ENCODE assay signal across 1 cellular context in the genomic region with DNA sequence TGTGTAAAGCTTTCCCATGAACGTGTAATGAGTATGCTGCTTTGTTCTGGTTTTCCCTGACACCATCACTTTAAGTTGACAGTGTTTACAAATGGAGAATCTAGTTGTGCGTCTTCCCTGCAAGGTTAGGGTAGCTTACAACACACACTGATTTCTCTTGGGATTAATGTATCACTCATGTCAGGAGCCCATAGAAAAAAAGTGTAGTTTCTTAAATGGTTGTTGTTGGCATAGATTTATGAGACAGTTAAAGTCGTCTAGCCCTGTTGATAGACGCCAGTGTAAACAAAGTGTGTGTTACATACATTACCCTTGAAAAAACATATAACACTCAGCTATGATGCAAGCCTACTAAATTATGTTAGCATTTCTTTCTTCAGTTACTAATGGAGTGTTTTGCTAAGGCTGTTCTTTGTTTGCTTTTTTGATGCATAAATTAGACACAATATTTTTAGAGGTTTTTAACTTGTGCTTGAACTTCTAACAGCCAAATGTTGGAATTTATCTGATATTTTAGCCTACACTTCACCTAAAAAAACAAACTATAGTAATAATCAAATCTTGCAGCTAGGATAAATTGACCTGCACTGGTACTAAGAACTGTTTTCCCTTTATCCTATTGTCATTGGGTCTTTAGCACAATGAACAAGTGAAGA.
TF ChIP-seq lines count a peak whose summit lies in the region.

No MANE protein-coding gene starts in this region.

TF ChIP-seq in HEK293, 187 proteins besides CTCF, POLR2A, EP300 and RAD21 (continued from another document and continues in another):
- TF ChIP-seq, protein P1, sequence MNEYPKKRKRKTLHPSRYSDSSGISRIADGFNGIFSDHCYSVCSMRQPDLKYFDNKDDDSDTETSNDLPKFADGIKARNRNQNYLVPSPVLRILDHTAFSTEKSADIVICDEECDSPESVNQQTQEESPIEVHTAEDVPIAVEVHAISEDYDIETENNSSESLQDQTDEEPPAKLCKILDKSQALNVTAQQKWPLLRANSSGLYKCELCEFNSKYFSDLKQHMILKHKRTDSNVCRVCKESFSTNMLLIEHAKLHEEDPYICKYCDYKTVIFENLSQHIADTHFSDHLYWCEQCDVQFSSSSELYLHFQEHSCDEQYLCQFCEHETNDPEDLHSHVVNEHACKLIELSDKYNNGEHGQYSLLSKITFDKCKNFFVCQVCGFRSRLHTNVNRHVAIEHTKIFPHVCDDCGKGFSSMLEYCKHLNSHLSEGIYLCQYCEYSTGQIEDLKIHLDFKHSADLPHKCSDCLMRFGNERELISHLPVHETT (tag by site-specific recombination; IDR thresholded peaks at IDR 0.05): peak; percentile 97
- no peak for TF ChIP-seq ZNF555 (tag by site-specific recombination; conservative IDR thresholded peaks at IDR 0.05)
- TF ChIP-seq, protein P2, sequence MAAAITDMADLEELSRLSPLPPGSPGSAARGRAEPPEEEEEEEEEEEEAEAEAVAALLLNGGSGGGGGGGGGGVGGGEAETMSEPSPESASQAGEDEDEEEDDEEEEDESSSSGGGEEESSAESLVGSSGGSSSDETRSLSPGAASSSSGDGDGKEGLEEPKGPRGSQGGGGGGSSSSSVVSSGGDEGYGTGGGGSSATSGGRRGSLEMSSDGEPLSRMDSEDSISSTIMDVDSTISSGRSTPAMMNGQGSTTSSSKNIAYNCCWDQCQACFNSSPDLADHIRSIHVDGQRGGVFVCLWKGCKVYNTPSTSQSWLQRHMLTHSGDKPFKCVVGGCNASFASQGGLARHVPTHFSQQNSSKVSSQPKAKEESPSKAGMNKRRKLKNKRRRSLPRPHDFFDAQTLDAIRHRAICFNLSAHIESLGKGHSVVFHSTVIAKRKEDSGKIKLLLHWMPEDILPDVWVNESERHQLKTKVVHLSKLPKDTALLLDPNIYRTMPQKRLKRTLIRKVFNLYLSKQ (tag by site-specific recombination; IDR thresholded peaks at IDR 0.05; ENCODE audit: borderline replicate concordance): no peak
- TF ChIP-seq ZNF112 (tag by site-specific recombination; IDR thresholded peaks at IDR 0.05): no peak
- peak; percentile 92 for TF ChIP-seq KLF8 (tag by site-specific recombination; IDR thresholded peaks at IDR 0.05)
- no peak for TF ChIP-seq ZBTB7A (tag by site-specific recombination; IDR thresholded peaks at IDR 0.05; ENCODE audit: low read depth)
- TF ChIP-seq BCL11A (tag by site-specific recombination; IDR thresholded peaks at IDR 0.05; ENCODE audit: low read depth): peak; percentile 90
- TF ChIP-seq YY1 (tag by site-specific recombination; IDR thresholded peaks at IDR 0.05): peak; percentile 55; the same call in 1 of the 2 replicates
- no peak for TF ChIP-seq ZNF701 (tag by site-specific recombination; IDR thresholded peaks at IDR 0.05)
- TF ChIP-seq, protein P3, sequence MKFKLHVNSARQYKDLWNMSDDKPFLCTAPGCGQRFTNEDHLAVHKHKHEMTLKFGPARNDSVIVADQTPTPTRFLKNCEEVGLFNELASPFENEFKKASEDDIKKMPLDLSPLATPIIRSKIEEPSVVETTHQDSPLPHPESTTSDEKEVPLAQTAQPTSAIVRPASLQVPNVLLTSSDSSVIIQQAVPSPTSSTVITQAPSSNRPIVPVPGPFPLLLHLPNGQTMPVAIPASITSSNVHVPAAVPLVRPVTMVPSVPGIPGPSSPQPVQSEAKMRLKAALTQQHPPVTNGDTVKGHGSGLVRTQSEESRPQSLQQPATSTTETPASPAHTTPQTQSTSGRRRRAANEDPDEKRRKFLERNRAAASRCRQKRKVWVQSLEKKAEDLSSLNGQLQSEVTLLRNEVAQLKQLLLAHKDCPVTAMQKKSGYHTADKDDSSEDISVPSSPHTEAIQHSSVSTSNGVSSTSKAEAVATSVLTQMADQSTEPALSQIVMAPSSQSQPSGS (tag by site-specific recombination; IDR thresholded peaks at IDR 0.05; ENCODE audit: low read depth): peak; percentile 76
- TF ChIP-seq, protein P4, sequence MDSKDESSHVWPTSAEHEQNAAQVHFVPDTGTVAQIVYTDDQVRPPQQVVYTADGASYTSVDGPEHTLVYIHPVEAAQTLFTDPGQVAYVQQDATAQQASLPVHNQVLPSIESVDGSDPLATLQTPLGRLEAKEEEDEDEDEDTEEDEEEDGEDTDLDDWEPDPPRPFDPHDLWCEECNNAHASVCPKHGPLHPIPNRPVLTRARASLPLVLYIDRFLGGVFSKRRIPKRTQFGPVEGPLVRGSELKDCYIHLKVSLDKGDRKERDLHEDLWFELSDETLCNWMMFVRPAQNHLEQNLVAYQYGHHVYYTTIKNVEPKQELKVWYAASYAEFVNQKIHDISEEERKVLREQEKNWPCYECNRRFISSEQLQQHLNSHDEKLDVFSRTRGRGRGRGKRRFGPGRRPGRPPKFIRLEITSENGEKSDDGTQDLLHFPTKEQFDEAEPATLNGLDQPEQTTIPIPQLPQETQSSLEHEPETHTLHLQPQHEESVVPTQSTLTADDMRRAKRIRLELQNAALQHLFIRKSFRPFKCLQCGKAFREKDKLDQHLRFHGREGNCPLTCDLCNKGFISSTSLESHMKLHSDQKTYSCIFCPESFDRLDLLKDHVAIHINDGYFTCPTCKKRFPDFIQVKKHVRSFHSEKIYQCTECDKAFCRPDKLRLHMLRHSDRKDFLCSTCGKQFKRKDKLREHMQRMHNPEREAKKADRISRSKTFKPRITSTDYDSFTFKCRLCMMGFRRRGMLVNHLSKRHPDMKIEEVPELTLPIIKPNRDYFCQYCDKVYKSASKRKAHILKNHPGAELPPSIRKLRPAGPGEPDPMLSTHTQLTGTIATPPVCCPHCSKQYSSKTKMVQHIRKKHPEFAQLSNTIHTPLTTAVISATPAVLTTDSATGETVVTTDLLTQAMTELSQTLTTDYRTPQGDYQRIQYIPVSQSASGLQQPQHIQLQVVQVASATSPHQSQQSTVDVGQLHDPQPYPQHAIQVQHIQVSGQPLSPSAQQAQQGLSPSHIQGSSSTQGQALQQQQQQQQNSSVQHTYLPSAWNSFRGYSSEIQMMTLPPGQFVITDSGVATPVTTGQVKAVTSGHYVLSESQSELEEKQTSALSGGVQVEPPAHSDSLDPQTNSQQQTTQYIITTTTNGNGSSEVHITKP (tag by site-specific recombination; IDR thresholded peaks at IDR 0.05): peak; percentile 52
- TF ChIP-seq, protein P5, sequence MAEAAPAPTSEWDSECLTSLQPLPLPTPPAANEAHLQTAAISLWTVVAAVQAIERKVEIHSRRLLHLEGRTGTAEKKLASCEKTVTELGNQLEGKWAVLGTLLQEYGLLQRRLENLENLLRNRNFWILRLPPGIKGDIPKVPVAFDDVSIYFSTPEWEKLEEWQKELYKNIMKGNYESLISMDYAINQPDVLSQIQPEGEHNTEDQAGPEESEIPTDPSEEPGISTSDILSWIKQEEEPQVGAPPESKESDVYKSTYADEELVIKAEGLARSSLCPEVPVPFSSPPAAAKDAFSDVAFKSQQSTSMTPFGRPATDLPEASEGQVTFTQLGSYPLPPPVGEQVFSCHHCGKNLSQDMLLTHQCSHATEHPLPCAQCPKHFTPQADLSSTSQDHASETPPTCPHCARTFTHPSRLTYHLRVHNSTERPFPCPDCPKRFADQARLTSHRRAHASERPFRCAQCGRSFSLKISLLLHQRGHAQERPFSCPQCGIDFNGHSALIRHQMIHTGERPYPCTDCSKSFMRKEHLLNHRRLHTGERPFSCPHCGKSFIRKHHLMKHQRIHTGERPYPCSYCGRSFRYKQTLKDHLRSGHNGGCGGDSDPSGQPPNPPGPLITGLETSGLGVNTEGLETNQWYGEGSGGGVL (tag by site-specific recombination; IDR thresholded peaks at IDR 0.05): peak; percentile 54
- peak; percentile 96 for TF ChIP-seq WT1 (tag by site-specific recombination; IDR thresholded peaks at IDR 0.05)
- TF ChIP-seq, protein P6, sequence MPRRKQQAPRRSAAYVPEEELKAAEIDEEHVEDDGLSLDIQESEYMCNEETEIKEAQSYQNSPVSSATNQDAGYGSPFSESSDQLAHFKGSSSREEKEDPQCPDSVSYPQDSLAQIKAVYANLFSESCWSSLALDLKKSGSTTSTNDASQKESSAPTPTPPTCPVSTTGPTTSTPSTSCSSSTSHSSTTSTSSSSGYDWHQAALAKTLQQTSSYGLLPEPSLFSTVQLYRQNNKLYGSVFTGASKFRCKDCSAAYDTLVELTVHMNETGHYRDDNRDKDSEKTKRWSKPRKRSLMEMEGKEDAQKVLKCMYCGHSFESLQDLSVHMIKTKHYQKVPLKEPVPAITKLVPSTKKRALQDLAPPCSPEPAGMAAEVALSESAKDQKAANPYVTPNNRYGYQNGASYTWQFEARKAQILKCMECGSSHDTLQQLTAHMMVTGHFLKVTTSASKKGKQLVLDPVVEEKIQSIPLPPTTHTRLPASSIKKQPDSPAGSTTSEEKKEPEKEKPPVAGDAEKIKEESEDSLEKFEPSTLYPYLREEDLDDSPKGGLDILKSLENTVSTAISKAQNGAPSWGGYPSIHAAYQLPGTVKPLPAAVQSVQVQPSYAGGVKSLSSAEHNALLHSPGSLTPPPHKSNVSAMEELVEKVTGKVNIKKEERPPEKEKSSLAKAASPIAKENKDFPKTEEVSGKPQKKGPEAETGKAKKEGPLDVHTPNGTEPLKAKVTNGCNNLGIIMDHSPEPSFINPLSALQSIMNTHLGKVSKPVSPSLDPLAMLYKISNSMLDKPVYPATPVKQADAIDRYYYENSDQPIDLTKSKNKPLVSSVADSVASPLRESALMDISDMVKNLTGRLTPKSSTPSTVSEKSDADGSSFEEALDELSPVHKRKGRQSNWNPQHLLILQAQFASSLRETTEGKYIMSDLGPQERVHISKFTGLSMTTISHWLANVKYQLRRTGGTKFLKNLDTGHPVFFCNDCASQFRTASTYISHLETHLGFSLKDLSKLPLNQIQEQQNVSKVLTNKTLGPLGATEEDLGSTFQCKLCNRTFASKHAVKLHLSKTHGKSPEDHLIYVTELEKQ (tag by site-specific recombination; IDR thresholded peaks at IDR 0.05; ENCODE audit: borderline replicate concordance): peak; percentile 99
- TF ChIP-seq, protein P7, sequence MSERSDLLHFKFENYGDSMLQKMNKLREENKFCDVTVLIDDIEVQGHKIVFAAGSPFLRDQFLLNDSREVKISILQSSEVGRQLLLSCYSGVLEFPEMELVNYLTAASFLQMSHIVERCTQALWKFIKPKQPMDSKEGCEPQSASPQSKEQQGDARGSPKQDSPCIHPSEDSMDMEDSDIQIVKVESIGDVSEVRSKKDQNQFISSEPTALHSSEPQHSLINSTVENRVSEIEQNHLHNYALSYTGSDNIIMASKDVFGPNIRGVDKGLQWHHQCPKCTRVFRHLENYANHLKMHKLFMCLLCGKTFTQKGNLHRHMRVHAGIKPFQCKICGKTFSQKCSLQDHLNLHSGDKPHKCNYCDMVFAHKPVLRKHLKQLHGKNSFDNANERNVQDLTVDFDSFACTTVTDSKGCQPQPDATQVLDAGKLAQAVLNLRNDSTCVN (tag by site-specific recombination; optimal IDR thresholded peaks at IDR 0.05): no peak
- peak; percentile 98 for TF ChIP-seq ZNF24 (tag by site-specific recombination; IDR thresholded peaks at IDR 0.05)
- TF ChIP-seq ZNF266 (tag by site-specific recombination; IDR thresholded peaks at IDR 0.05; ENCODE audit: low read depth): no peak
- TF ChIP-seq, protein P8, sequence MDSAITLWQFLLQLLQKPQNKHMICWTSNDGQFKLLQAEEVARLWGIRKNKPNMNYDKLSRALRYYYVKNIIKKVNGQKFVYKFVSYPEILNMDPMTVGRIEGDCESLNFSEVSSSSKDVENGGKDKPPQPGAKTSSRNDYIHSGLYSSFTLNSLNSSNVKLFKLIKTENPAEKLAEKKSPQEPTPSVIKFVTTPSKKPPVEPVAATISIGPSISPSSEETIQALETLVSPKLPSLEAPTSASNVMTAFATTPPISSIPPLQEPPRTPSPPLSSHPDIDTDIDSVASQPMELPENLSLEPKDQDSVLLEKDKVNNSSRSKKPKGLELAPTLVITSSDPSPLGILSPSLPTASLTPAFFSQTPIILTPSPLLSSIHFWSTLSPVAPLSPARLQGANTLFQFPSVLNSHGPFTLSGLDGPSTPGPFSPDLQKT (IDR thresholded peaks at IDR 0.05; ENCODE audit: borderline replicate concordance, low read depth, low read length): no peak
- peak; percentile 98 for TF ChIP-seq OVOL3 (tag by site-specific recombination; IDR thresholded peaks at IDR 0.05)
- no peak for TF ChIP-seq GLIS2 (tag by site-specific recombination; IDR thresholded peaks at IDR 0.05)
- TF ChIP-seq ZFP3 (tag by site-specific recombination; IDR thresholded peaks at IDR 0.05; ENCODE audit: low read depth): no peak
- TF ChIP-seq ZNF585B (tag by site-specific recombination; IDR thresholded peaks at IDR 0.05): no peak
- TF ChIP-seq SP7 (tag by site-specific recombination; IDR thresholded peaks at IDR 0.05): peak; percentile 88
- no peak for TF ChIP-seq ZBTB1 (tag by site-specific recombination; IDR thresholded peaks at IDR 0.05)
- peak; percentile 97 for TF ChIP-seq ZNF629 (tag by site-specific recombination; IDR thresholded peaks at IDR 0.05)
- TF ChIP-seq SP3 (tag by site-specific recombination; IDR thresholded peaks at IDR 0.05): no peak; the same call in 1 of the 2 replicates
- no peak for TF ChIP-seq ZNF169 (tag by site-specific recombination; IDR thresholded peaks at IDR 0.05)
- TF ChIP-seq ZNF624 (tag by site-specific recombination; IDR thresholded peaks at IDR 0.05): no peak
- TF ChIP-seq RBAK (tag by site-specific recombination; IDR thresholded peaks at IDR 0.05): no peak
- TF ChIP-seq, protein P9, sequence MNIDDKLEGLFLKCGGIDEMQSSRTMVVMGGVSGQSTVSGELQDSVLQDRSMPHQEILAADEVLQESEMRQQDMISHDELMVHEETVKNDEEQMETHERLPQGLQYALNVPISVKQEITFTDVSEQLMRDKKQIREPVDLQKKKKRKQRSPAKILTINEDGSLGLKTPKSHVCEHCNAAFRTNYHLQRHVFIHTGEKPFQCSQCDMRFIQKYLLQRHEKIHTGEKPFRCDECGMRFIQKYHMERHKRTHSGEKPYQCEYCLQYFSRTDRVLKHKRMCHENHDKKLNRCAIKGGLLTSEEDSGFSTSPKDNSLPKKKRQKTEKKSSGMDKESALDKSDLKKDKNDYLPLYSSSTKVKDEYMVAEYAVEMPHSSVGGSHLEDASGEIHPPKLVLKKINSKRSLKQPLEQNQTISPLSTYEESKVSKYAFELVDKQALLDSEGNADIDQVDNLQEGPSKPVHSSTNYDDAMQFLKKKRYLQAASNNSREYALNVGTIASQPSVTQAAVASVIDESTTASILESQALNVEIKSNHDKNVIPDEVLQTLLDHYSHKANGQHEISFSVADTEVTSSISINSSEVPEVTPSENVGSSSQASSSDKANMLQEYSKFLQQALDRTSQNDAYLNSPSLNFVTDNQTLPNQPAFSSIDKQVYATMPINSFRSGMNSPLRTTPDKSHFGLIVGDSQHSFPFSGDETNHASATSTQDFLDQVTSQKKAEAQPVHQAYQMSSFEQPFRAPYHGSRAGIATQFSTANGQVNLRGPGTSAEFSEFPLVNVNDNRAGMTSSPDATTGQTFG (tag by site-specific recombination; IDR thresholded peaks at IDR 0.05; ENCODE audit: borderline replicate concordance): no peak; the same call in 1 of the 2 replicates
- TF ChIP-seq, protein P10, sequence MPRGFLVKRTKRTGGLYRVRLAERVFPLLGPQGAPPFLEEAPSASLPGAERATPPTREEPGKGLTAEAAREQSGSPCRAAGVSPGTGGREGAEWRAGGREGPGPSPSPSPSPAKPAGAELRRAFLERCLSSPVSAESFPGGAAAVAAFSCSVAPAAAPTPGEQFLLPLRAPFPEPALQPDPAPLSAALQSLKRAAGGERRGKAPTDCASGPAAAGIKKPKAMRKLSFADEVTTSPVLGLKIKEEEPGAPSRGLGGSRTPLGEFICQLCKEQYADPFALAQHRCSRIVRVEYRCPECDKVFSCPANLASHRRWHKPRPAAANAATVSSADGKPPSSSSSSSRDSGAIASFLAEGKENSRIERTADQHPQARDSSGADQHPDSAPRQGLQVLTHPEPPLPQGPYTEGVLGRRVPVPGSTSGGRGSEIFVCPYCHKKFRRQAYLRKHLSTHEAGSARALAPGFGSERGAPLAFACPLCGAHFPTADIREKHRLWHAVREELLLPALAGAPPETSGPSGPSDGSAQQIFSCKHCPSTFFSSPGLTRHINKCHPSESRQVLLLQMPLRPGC (tag by site-specific recombination; IDR thresholded peaks at IDR 0.05): peak; percentile 98
- TF ChIP-seq ZNF670 (tag by site-specific recombination; IDR thresholded peaks at IDR 0.05; ENCODE audit: low read depth): no peak
